Comparison of ENCODE assay signal across 8 cellular contexts in the genomic region with DNA sequence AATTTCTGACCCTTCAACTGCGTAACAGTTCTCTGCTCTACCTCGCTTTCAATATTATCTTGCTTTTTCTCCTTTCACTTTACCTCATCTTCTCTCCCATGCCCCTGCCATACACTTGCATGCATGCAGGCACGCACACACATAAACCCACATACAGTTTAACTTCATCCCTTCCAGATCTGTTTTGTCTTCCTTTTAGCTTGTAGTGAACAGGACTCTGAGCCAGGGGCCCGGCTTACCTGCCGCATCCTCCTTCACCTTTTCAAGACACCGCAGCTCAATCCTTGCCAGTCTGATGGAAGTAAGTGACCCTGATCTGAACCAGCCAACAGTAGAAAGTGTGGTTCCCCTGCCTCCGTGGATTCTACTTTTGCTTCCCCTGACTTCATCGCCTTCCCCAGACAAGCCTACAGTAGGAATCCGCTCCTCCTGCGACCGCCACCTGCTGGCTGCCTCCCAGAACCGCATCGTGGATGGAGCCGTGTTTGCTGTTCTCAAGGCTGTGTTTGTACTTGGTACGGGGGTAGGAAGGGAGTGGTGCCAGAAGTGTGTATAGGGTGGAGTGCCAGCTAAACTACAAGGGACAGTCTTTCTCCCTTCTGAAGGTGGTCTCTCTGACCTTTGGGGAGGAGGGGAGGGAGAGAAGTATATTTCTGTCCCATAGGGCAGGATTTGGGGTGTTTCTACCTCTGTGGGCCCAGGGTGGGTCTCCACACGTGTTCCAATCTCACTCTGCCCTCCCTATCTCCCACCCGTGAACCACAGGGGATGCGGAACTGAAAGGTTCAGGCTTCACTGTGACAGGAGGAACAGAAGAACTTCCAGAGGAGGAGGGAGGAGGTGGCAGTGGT. TPM values are rescaled to one million over a fixed set of nuclear protein-coding genes. Genes with fewer than 3 reads are reported as not detected.
A peak's percentile ranks its signal among the peaks of the same experiment; 100 is the strongest.
DNase-seq lines count a peak whose midpoint lies in the region; ATAC-seq lines count a peak whose summit lies in the region.

No MANE protein-coding gene starts in this region.

- H3K27ac Mint-ChIP-seq in activated naive CD4-positive, alpha-beta T cell treated with anti-CD3 and anti-CD28 coated beads, Interleukin-2, amount 50 U/mL, for 24 hours: peak overlapping the region; percentile 96

- peaks cover 16% of the 10 kb centered on the region for H3K4me1 Mint-ChIP-seq in activated naive CD4-positive, alpha-beta T cell treated with anti-CD3 and anti-CD28 coated beads, Interleukin-2, amount 50 U/mL, for 24 hours

- H3K4me3 Mint-ChIP-seq in activated naive CD4-positive, alpha-beta T cell treated with anti-CD3 and anti-CD28 coated beads, Interleukin-2, amount 50 U/mL, for 24 hours: peak overlapping the region; percentile 19

- DNase-seq in NCI-H2081 (lab: John Stamatoyannopoulos, UW) (peak; percentile 29 to 34), NCI-H2081 treated with DMSO at 0.1 percent for 48 hours (lab: John Stamatoyannopoulos, UW) (no peak), HPDE6-E6E7 (ENCODE audit: extremely low spot score) (peak; percentile 31), SKM-1 (lab: John Stamatoyannopoulos, UW; ENCODE audit: unreplicated experiment) (peak; percentile 4), Right ventricle myocardium inferior (ENCODE audit: missing footprints) (peak; percentile 79), putamen (ENCODE audit: low spot score) (peak; percentile 49)

- H3K36me3 Mint-ChIP-seq in activated naive CD4-positive, alpha-beta T cell treated with anti-CD3 and anti-CD28 coated beads, Interleukin-2, amount 50 U/mL, for 24 hours: peaks cover 10% of the 10 kb centered on the region

- H3K9me3 Mint-ChIP-seq in activated naive CD4-positive, alpha-beta T cell treated with anti-CD3 and anti-CD28 coated beads, Interleukin-2, amount 50 U/mL, for 24 hours: no peaks in the 10 kb centered on the region

- ATAC-seq in Right ventricle myocardium inferior (peak; percentile 56), GM19328 (IDR thresholded peaks at IDR 0.05; ENCODE audit: unreplicated experiment) (no peak)

- intact Hi-C loops in Right ventricle myocardium inferior (cut with DNase I): no loop called here

- H3K27me3 Mint-ChIP-seq in activated naive CD4-positive, alpha-beta T cell treated with anti-CD3 and anti-CD28 coated beads, Interleukin-2, amount 50 U/mL, for 24 hours: no peaks in the 10 kb centered on the region

RNA-seq across cellular contexts. Expression of gene MED12, which starts 10.7 kb away (rescaled TPM):
- 19.4 TPM for total RNA-seq in Right ventricle myocardium inferior

RNA-seq across cellular contexts. Expression of gene NLGN3, which starts 15.5 kb away (rescaled TPM):
- 0.49 TPM for total RNA-seq in Right ventricle myocardium inferior

RNA-seq across cellular contexts. Expression of gene IL2RG, which starts 17.8 kb away (rescaled TPM):
- 2.8 TPM for total RNA-seq in Right ventricle myocardium inferior

RNA-seq across cellular contexts. Expression of gene CXorf65, which starts 22.6 kb away (rescaled TPM):
- total RNA-seq in Right ventricle myocardium inferior: not detected

RNA-seq across cellular contexts. Expression of gene FOXO4, which starts 33.5 kb away (rescaled TPM):
- total RNA-seq in Right ventricle myocardium inferior: 52.7 TPM
